ENCODE assay signal across 10 cellular contexts in genomic region chr3:108342829-108343478, GRCh38. TPM values are rescaled to one million over a fixed set of nuclear protein-coding genes. Genes with fewer than 3 reads are reported as not detected.
A peak's percentile ranks its signal among the peaks of the same experiment; 100 is the strongest.
DNase-seq lines count a peak whose midpoint lies in the region; ATAC-seq and TF ChIP-seq lines count a peak whose summit lies in the region.
"Had no signal": no experiment of that assay in that cellular context is flagged by ENCODE, and none has a peak within 500 bp of the region (broad histone marks: within the 10 kb centered on the region; RNA-seq: fewer than 3 reads in every experiment).

No MANE protein-coding gene starts in this region.

- POLR2A ChIA-PET in GM10248 (lab: Yijun Ruan, JAX), result no interaction called here

- H3K4me1 ChIP-seq in body of pancreas, result peaks cover 50% of the 10 kb centered on the region

- TF ChIP-seq CTCF in body of pancreas (IDR thresholded peaks at IDR 0.05), result no peak
- TF ChIP-seq CTCF in GM10248 (IDR thresholded peaks at IDR 0.05; ENCODE audit: control extremely low read depth, extremely low read depth, low read depth, missing control alignments), result no peak

- no peak overlapping the region for H3K4me3 ChIP-seq in body of pancreas

- H3K9me3 ChIP-seq in body of pancreas, result no peaks in the 10 kb centered on the region

- 45 to 60% methylated on average over 4 of the region's 4 CpGs for WGBS in body of pancreas, 2 donors

- peak overlapping the region in 3 of 4 donors; percentile 3 to 44 (median 8) for H3K27ac ChIP-seq in body of pancreas

- intact Hi-C loops in body of pancreas (cut with DNase I), result no loop called here

- H3K36me3 ChIP-seq in body of pancreas (replicated peaks in 1 of 2; ENCODE audit: insufficient read depth in 1 of 2, low read depth in 2 of 2), result no peaks in the 10 kb centered on the region

- DNase-seq in AG20443 (ENCODE audit: low spot score) (peak; percentile 15), body of pancreas (peak in 2 of 4 donors; percentile 6 to 16), GM10248 (ENCODE audit: extremely low spot score) (no peak), retina (no peak), NCI-H187 (lab: John Stamatoyannopoulos, UW) (no peak)
- DNase-seq: activated CD4-positive, CD25-positive, alpha-beta regulatory T cell treated with anti-CD3 and anti-CD28 coated beads, Interleukin-2, amount 50 U/mL, for 72 hours; NCI-H446 treated with DMSO at 0.1 percent for 48 hours had no signal

- no peaks in the 10 kb centered on the region for H3K27me3 ChIP-seq in body of pancreas

- CTCF ChIA-PET in GM10248 (lab: Yijun Ruan, JAX), result interaction anchor here (1.2 kb wide), 2 partner anchors 25 to 66 kb away, joined by 3 read pairs; no protein-coding TSS in a partner anchor

- peak; percentile 77 for ATAC-seq in GM19455 (IDR thresholded peaks at IDR 0.05; ENCODE audit: unreplicated experiment)
- peak; percentile 87 for ATAC-seq in HG03439 (IDR thresholded peaks at IDR 0.05; ENCODE audit: unreplicated experiment)
- peak; percentile 47 for ATAC-seq in body of pancreas
- no peak for ATAC-seq in HG02840 (IDR thresholded peaks at IDR 0.05; ENCODE audit: low FRiP score, unreplicated experiment)

- no peak for TF ChIP-seq POLR2A in body of pancreas (IDR thresholded peaks at IDR 0.05)

RNA-seq across cellular contexts. Expression of gene HHLA2, which starts 46.6 kb away (rescaled TPM):
- 1 to 10 TPM in 1 of 2 donors, not detected in 1; 2.1 TPM for total RNA-seq in body of pancreas
